Comparison of ENCODE assay signal across 19 cellular contexts in genomic region chr15:68313501-68314390, GRCh38. TPM values are rescaled to one million over a fixed set of nuclear protein-coding genes. Genes with fewer than 3 reads are reported as not detected.
DNase-seq lines count a peak whose midpoint lies in the region; ATAC-seq and TF ChIP-seq lines count a peak whose summit lies in the region.
"Had no signal": no experiment of that assay in that cellular context is flagged by ENCODE, and none has a peak within 500 bp of the region (broad histone marks: within the 10 kb centered on the region; RNA-seq: fewer than 3 reads in every experiment).

No MANE protein-coding gene starts in this region.

- H3K4me1 ChIP-seq in NT2/D1 (ENCODE audit: insufficient read depth, insufficient read length) (peaks cover 29% of the 10 kb centered on the region), stomach (peaks cover 0 to 12% (median 7%) of the 10 kb centered on the region in 4 donors)
- H3K4me1 ChIP-seq: parathyroid adenoma had no signal

- H3K9ac ChIP-seq in NT2/D1 (ENCODE audit: insufficient read length, low read depth): peak overlapping the region; percentile 46
- H3K9ac ChIP-seq: parathyroid adenoma had no signal

- no peaks in the 10 kb centered on the region for H3K36me3 Mint-ChIP-seq in activated T-cell treated with anti-CD3 and anti-CD28 coated beads, Interleukin-2, amount 50 U/mL, for 4 hours (ENCODE audit: insufficient read depth)
- H3K36me3 Mint-ChIP-seq: activated naive CD8-positive, alpha-beta T cell had no signal

- peaks cover 2% of the 10 kb centered on the region for H3K27me3 Mint-ChIP-seq in activated T-cell treated with anti-CD3 and anti-CD28 coated beads, Interleukin-2, amount 50 U/mL, for 4 hours (ENCODE audit: low read depth)

- DNase-seq in activated T-cell treated with anti-CD3 and anti-CD28 coated beads, Interleukin-2, amount 50 U/mL, for 1 hour: peak; percentile 5
- no peak for DNase-seq in activated T-cell treated with anti-CD3 and anti-CD28 coated beads, Interleukin-2, amount 50 U/mL, for 4 hours
- DNase-seq in NT2/D1 (ENCODE audit: low read depth, low spot score): no peak
- DNase-seq in left lobe of liver (ENCODE audit: low spot score): peak; percentile 24
- DNase-seq in stomach: peak; percentile 16
- DNase-seq in COLO829 (ENCODE audit: low spot score): no peak
- no peak for DNase-seq in NCI-H2171 treated with DMSO at 0.1 percent for 48 hours (lab: John Stamatoyannopoulos, UW)
- no peak for DNase-seq in WERI-Rb-1
- DNase-seq: DMS53; Kasumi-1; NCI-H1105 treated with DMSO at 0.1 percent for 48 hours; PC-9; SJCRH30; stimulated activated CD4-positive, alpha-beta T cell treated with anti-CD3 and anti-CD28 coated beads, Interleukin-4, amount 100 ng/mL, for 24 hours had no signal

- H3K4me1 Mint-ChIP-seq in activated T-cell treated with anti-CD3 and anti-CD28 coated beads, Interleukin-2, amount 50 U/mL, for 4 hours (ENCODE audit: low read depth): no peaks in the 10 kb centered on the region

- no peak for TF ChIP-seq CTCF in stomach (IDR thresholded peaks at IDR 0.05)
- TF ChIP-seq CTCF in WERI-Rb-1 (IDR thresholded peaks at IDR 0.05; ENCODE audit: low read depth, low read length): no peak

- H3K4me3 Mint-ChIP-seq in activated T-cell treated with anti-CD3 and anti-CD28 coated beads, Interleukin-2, amount 50 U/mL, for 4 hours: no peak overlapping the region
- H3K4me3 Mint-ChIP-seq: activated naive CD8-positive, alpha-beta T cell had no signal

- H3K9me3 ChIP-seq in NT2/D1 (ENCODE audit: insufficient read depth, low read length): no peaks in the 10 kb centered on the region
- H3K9me3 ChIP-seq in stomach: no peaks in the 10 kb centered on the region
- no peaks in the 10 kb centered on the region for H3K9me3 ChIP-seq in WERI-Rb-1 (ENCODE audit: severe bottlenecking)
- H3K9me3 ChIP-seq: SJCRH30 had no signal

- intact Hi-C loops in stomach (cut with DNase I; ENCODE audit: low total_unique reads): no loop called here

- H3K4me3 ChIP-seq in NT2/D1 (ENCODE audit: insufficient read length, low read depth) (no peak overlapping the region), stomach (no peak overlapping the region), WERI-Rb-1 (ENCODE audit: low read depth, low read length) (no peak overlapping the region)
- H3K4me3 ChIP-seq: dorsolateral prefrontal cortex, PC-9, SJCRH30 had no signal

- no peak for TF ChIP-seq POLR2A in stomach (IDR thresholded peaks at IDR 0.05)

- WGBS in stomach, 5 donors: 65 to 83% (median 78%) methylated on average over 13 to 17 of the region's 17 CpGs

- H3K27ac ChIP-seq in stomach (no peak overlapping the region), WERI-Rb-1 (no peak overlapping the region)
- H3K27ac ChIP-seq: parathyroid adenoma, PC-9, SJCRH30 had no signal

- H3K27me3 ChIP-seq in NT2/D1 (ENCODE audit: insufficient read depth, insufficient read length) (no peaks in the 10 kb centered on the region), stomach (peaks cover 0 to 8% (median 0%) of the 10 kb centered on the region in 3 donors), WERI-Rb-1 (ENCODE audit: insufficient read depth, low read depth, severe bottlenecking) (no peaks in the 10 kb centered on the region)
- H3K27me3 ChIP-seq: dorsolateral prefrontal cortex had no signal

- no peak for ATAC-seq in activated T-cell treated with anti-CD3 and anti-CD28 coated beads, Interleukin-2, amount 50 U/mL, for 4 hours
- ATAC-seq in left lobe of liver: no peak
- ATAC-seq: activated CD4-positive, CD25-positive, alpha-beta regulatory T cell treated with anti-CD3 and anti-CD28 coated beads, Interleukin-2, amount 50 U/mL, for 24 hours; esophagus mucosa had no signal

- H3K9me3 Mint-ChIP-seq in activated T-cell treated with anti-CD3 and anti-CD28 coated beads, Interleukin-2, amount 50 U/mL, for 4 hours: no peaks in the 10 kb centered on the region

- no peak for TF ChIP-seq EP300 in stomach (IDR thresholded peaks at IDR 0.05)

- H3K36me3 ChIP-seq in NT2/D1 (ENCODE audit: insufficient read depth, insufficient read length, low read length): peaks cover 18% of the 10 kb centered on the region
- H3K36me3 ChIP-seq in stomach: no peaks in the 10 kb centered on the region
- H3K36me3 ChIP-seq in WERI-Rb-1: no peaks in the 10 kb centered on the region
- H3K36me3 ChIP-seq: SJCRH30 had no signal

RNA-seq across cellular contexts. Expression of gene FEM1B, which starts 36.2 kb away (rescaled TPM):
- 10 to 100 TPM; 30.9 to 37.0 (median 31.7) TPM for total RNA-seq in activated T-cell treated with anti-CD3 and anti-CD28 coated beads, Interleukin-2, amount 50 U/mL, for 4 hours
- total RNA-seq in left lobe of liver (21.5 TPM), stomach (10 to 100 TPM; 18.1 to 92.0 (median 31.2) TPM)
- 10 to 100 TPM in 1 of 3 donors, 1 to 10 TPM in 2; 8.2 to 13.3 (median 9.9) TPM for polyA plus RNA-seq in stomach

Comparison
In these comparisons a context has a peak if more than half of its experiments do, and no peak if none do; other contexts are left out.
1. DNase-seq: peak in activated T-cell treated with anti-CD3 and anti-CD28 coated beads, Interleukin-2, amount 50 U/mL, for 1 hour (single experiment), left lobe of liver (single experiment) and stomach (single experiment); none in activated T-cell treated with anti-CD3 and anti-CD28 coated beads, Interleukin-2, amount 50 U/mL, for 4 hours (single experiment), NT2/D1 (single experiment), COLO829 (single experiment), NCI-H2171 treated with DMSO at 0.1 percent for 48 hours (single experiment) and WERI-Rb-1 (single experiment).